In the genomic region with DNA sequence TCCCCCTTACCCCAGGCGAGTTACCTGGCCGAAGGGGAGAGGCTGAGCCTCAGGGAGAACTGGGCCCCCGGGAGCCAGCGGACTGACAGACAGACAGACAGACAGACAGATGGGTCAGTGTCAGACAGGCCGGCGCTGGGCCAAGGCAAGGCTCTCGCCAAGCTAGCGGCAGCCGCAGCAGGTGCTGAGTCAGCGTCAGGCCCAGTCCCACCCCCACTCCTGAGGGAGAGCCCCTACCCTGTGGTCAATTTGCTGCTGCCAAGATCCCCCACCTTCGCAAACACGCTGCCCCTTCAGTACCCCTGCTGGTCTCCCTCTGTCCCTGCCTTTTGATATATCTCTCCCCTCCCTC, we compare ENCODE assay signal across 1 cellular context.
TF ChIP-seq lines count a peak whose summit lies in the region.

No MANE protein-coding gene starts in this region.

TF ChIP-seq in GM23338, 12 proteins besides CTCF, POLR2A, EP300 and RAD21:
- TF ChIP-seq EZH2 (IDR thresholded peaks at IDR 0.05; ENCODE audit: low read depth, unreplicated experiment), result no peak
- TF ChIP-seq, protein P1, sequence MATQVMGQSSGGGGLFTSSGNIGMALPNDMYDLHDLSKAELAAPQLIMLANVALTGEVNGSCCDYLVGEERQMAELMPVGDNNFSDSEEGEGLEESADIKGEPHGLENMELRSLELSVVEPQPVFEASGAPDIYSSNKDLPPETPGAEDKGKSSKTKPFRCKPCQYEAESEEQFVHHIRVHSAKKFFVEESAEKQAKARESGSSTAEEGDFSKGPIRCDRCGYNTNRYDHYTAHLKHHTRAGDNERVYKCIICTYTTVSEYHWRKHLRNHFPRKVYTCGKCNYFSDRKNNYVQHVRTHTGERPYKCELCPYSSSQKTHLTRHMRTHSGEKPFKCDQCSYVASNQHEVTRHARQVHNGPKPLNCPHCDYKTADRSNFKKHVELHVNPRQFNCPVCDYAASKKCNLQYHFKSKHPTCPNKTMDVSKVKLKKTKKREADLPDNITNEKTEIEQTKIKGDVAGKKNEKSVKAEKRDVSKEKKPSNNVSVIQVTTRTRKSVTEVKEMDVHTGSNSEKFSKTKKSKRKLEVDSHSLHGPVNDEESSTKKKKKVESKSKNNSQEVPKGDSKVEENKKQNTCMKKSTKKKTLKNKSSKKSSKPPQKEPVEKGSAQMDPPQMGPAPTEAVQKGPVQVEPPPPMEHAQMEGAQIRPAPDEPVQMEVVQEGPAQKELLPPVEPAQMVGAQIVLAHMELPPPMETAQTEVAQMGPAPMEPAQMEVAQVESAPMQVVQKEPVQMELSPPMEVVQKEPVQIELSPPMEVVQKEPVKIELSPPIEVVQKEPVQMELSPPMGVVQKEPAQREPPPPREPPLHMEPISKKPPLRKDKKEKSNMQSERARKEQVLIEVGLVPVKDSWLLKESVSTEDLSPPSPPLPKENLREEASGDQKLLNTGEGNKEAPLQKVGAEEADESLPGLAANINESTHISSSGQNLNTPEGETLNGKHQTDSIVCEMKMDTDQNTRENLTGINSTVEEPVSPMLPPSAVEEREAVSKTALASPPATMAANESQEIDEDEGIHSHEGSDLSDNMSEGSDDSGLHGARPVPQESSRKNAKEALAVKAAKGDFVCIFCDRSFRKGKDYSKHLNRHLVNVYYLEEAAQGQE (IDR thresholded peaks at IDR 0.05; ENCODE audit: unreplicated experiment), result peak; percentile 14
